Comparison of ENCODE assay signal across 26 cellular contexts in the genomic region with DNA sequence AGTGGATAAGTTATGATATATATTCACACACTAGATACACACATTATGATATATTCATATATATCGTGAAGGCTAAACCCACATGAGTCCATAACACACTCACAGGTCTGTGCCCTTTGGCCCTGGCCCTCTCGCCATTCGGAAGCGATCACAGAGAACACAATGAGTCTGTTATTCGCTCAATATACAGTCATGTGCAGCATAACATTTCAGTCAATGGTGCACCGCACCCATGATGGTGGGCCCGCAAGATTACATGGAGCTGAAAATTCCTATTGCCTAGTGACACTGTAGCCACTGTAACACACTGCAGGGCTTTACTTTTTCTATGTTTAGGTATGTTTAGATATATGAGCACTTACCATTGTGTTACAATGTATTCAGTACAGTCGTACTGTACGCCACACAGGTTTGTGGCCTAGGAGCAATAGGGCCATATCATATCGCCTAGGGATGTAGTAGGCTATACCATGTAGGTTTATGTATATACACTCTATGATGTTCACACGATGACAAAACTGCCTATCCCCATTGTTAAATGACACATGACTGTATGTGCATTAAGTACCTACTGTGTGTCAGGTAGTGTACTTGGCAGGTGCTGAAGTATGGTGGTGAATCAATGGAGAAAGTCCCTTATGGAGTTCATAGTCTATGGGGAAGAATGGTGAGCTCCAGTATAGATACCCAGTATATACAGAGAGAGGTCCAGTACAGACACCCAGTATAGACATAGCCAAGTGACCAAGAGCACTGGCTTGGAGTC.
A peak's percentile ranks its signal among the peaks of the same experiment; 100 is the strongest.
DNase-seq lines count a peak whose midpoint lies in the region; ATAC-seq, FAIRE-seq and TF ChIP-seq lines count a peak whose summit lies in the region.
"Had no signal": no experiment of that assay in that cellular context is flagged by ENCODE, and none has a peak within 500 bp of the region (broad histone marks: within the 10 kb centered on the region; RNA-seq: fewer than 3 reads in every experiment).

No MANE protein-coding gene starts in this region.

- H4K20me1 ChIP-seq in K562 (replicated peaks; ENCODE audit: control insufficient read depth, insufficient read depth, low read length) = no peaks in the 10 kb centered on the region

- in situ Hi-C loops in K562 (cut with MboI) = no loop called here

- intact Hi-C loops in K562 (cut with micrococcal nuclease) (no loop called here), sigmoid colon (cut with DNase I) (no loop called here)

- H2AFZ ChIP-seq in K562 (ENCODE audit: low read depth, low read length) = no peak overlapping the region
- no peak overlapping the region for H2AFZ ChIP-seq in neuronal stem cell (ENCODE audit: low read length)
- H2AFZ ChIP-seq: hepatocyte had no signal

- TF ChIP-seq EP300 in K562 (IDR thresholded peaks at IDR 0.05; ENCODE audit: low read length) (no peak), sigmoid colon (IDR thresholded peaks at IDR 0.05) (no peak)

- H3K14ac ChIP-seq in neuronal stem cell (ENCODE audit: low read length) = no peak overlapping the region

- ATAC-seq in stimulated activated naive CD8-positive, alpha-beta T cell treated with anti-CD3 and anti-CD28 coated beads, Interleukin-15, amount 100 ng/mL, for 72 hours = peak; percentile 32
- ATAC-seq in stimulated activated naive CD8-positive, alpha-beta T cell treated with anti-CD3 and anti-CD28 coated beads, Interleukin-15, Interleukin-2, amounts not matched to agents 100 U/mL and 50 U/mL, for 24 hours = no peak
- ATAC-seq in K562 = no peak
- no peak for ATAC-seq in stimulated activated memory B cell treated with anti-CD40 and anti-IgM and Interleukin-4, amounts not matched to agents 10 μg/mL and 1 μg/mL and 100 μg/mL, for 72 hours
- ATAC-seq: effector memory CD8-positive, alpha-beta T cell; left colon had no signal

- TF ChIP-seq RAD21 in K562 (CRISPR knock-in tag; conservative IDR thresholded peaks at IDR 0.05 in 1 of 2, IDR thresholded peaks at IDR 0.05 in 1 of 2) = no peak

- no peak overlapping the region for H2BK12ac ChIP-seq in neuronal stem cell (ENCODE audit: low read length)

- 79% methylated on average over 11 of the region's 11 CpGs for WGBS in K562 (ENCODE audit: insufficient coverage, low coverage, missing lambda C conversion rate)
- WGBS in neuronal stem cell (ENCODE audit: extremely low coverage in 2 of 2, insufficient read length in 2 of 2, insufficient replicate concordance in 1 of 2), 2 donors = no CpG with 5 or more reads among the region's 11 CpGs
- WGBS in sigmoid colon, 2 donors = 86 to 89% methylated on average over 11 of the region's 11 CpGs

- no peak overlapping the region for H3K18ac ChIP-seq in neuronal stem cell (ENCODE audit: low read length)

- H3K4me3 ChIP-seq in K562 = no peak overlapping the region
- H3K4me3 ChIP-seq in neuronal stem cell (ENCODE audit: low read length in 2 of 2) = no peak overlapping the region
- no peak overlapping the region for H3K4me3 ChIP-seq in sigmoid colon
- H3K4me3 ChIP-seq: colonic mucosa, esophagus squamous epithelium, HAP-1, hepatocyte, smooth muscle cell, suprapubic skin had no signal

- H3K9me3 Mint-ChIP-seq in T-helper 2 cell treated with Interferon-gamma antibody and Interleukin-4, amounts not matched to agents 5 μg/mL and 100 μg/mL, for 36 hours = no peaks in the 10 kb centered on the region
- no peaks in the 10 kb centered on the region for H3K9me3 Mint-ChIP-seq in stimulated activated naive CD8-positive, alpha-beta T cell treated with anti-CD3 and anti-CD28 coated beads, Interleukin-15, amount 100 ng/mL, for 72 hours
- no peaks in the 10 kb centered on the region for H3K9me3 Mint-ChIP-seq in stimulated activated memory B cell treated with anti-CD40 and anti-IgM and Interleukin-4, amounts not matched to agents 10 μg/mL and 1 μg/mL and 100 μg/mL, for 72 hours
- H3K9me3 Mint-ChIP-seq: effector memory CD8-positive, alpha-beta T cell had no signal

- H3K36me3 Mint-ChIP-seq in T-helper 2 cell treated with Interferon-gamma antibody and Interleukin-4, amounts not matched to agents 5 μg/mL and 100 μg/mL, for 36 hours (ENCODE audit: low read depth) = peaks cover 63% of the 10 kb centered on the region
- peaks cover 46% of the 10 kb centered on the region for H3K36me3 Mint-ChIP-seq in stimulated activated memory B cell treated with anti-CD40 and anti-IgM and Interleukin-4, amounts not matched to agents 10 μg/mL and 1 μg/mL and 100 μg/mL, for 72 hours

- TF ChIP-seq POLR2A in K562 (conservative IDR thresholded peaks at IDR 0.05) (no peak), sigmoid colon (IDR thresholded peaks at IDR 0.05) (no peak)

- H3K27me3 ChIP-seq in K562 (ENCODE audit: control insufficient read depth in 2 of 2, insufficient read depth in 2 of 2, low read length in 2 of 2) (no peaks in the 10 kb centered on the region), neuronal stem cell (ENCODE audit: control insufficient read depth in 3 of 3, insufficient read depth in 3 of 3, low read depth in 1 of 3, low read length in 3 of 3) (no peaks in the 10 kb centered on the region), sigmoid colon (no peaks in the 10 kb centered on the region)
- H3K27me3 ChIP-seq: colonic mucosa, esophagus squamous epithelium, hepatocyte, suprapubic skin had no signal

- H3K4me1 Mint-ChIP-seq in T-helper 2 cell treated with Interferon-gamma antibody and Interleukin-4, amounts not matched to agents 5 μg/mL and 100 μg/mL, for 36 hours (ENCODE audit: low read depth) = peaks cover 73% of the 10 kb centered on the region
- H3K4me1 Mint-ChIP-seq in stimulated activated naive CD8-positive, alpha-beta T cell treated with anti-CD3 and anti-CD28 coated beads, Interleukin-15, amount 100 ng/mL, for 72 hours = peaks cover 87% of the 10 kb centered on the region
- peaks cover 83% of the 10 kb centered on the region for H3K4me1 Mint-ChIP-seq in stimulated activated memory B cell treated with anti-CD40 and anti-IgM and Interleukin-4, amounts not matched to agents 10 μg/mL and 1 μg/mL and 100 μg/mL, for 72 hours

- H3K4me3 Mint-ChIP-seq in T-helper 2 cell treated with Interferon-gamma antibody and Interleukin-4, amounts not matched to agents 5 μg/mL and 100 μg/mL, for 36 hours = no peak overlapping the region
- H3K4me3 Mint-ChIP-seq in stimulated activated naive CD8-positive, alpha-beta T cell treated with anti-CD3 and anti-CD28 coated beads, Interleukin-15, amount 100 ng/mL, for 72 hours = no peak overlapping the region
- H3K4me3 Mint-ChIP-seq in stimulated activated memory B cell treated with anti-CD40 and anti-IgM and Interleukin-4, amounts not matched to agents 10 μg/mL and 1 μg/mL and 100 μg/mL, for 72 hours = no peak overlapping the region

- H3K9ac ChIP-seq in K562 (ENCODE audit: insufficient read depth in 1 of 2, low read depth in 2 of 2, low read length in 2 of 2) (no peak overlapping the region), neuronal stem cell (ENCODE audit: low read depth, low read length, poor library complexity) (no peak overlapping the region)

- H3K23ac ChIP-seq in neuronal stem cell (ENCODE audit: low read depth, low read length, poor library complexity) = no peak overlapping the region

- H3K27me3 Mint-ChIP-seq in T-helper 2 cell treated with Interferon-gamma antibody and Interleukin-4, amounts not matched to agents 5 μg/mL and 100 μg/mL, for 36 hours (ENCODE audit: low read depth) = no peaks in the 10 kb centered on the region
- no peaks in the 10 kb centered on the region for H3K27me3 Mint-ChIP-seq in stimulated activated naive CD8-positive, alpha-beta T cell treated with anti-CD3 and anti-CD28 coated beads, Interleukin-15, amount 100 ng/mL, for 72 hours
- no peaks in the 10 kb centered on the region for H3K27me3 Mint-ChIP-seq in stimulated activated memory B cell treated with anti-CD40 and anti-IgM and Interleukin-4, amounts not matched to agents 10 μg/mL and 1 μg/mL and 100 μg/mL, for 72 hours
- H3K27me3 Mint-ChIP-seq: effector memory CD8-positive, alpha-beta T cell had no signal

- no peak overlapping the region for H3K4ac ChIP-seq in neuronal stem cell (ENCODE audit: low read length)

- H3K79me1 ChIP-seq in neuronal stem cell (ENCODE audit: low read depth, low read length) = no peaks in the 10 kb centered on the region

- H2AK5ac ChIP-seq in neuronal stem cell (ENCODE audit: low read depth, low read length) = no peak overlapping the region

- CTCF ChIA-PET in K562 (lab: Yijun Ruan, JAX; ENCODE audit: low intra/inter-chr PET ratio) = no interaction called here

- H3K27ac ChIP-seq in K562 (ENCODE audit: extremely low read depth, low read depth, low read length) (no peak overlapping the region), neuronal stem cell (replicated peaks; ENCODE audit: low read length) (no peak overlapping the region), sigmoid colon (no peak overlapping the region)
- H3K27ac ChIP-seq: colonic mucosa, hepatocyte, suprapubic skin, VCaP had no signal

- no peak overlapping the region for H2BK120ac ChIP-seq in neuronal stem cell (ENCODE audit: low read depth, low read length)

- TF ChIP-seq CTCF in K562 (IDR thresholded peaks at IDR 0.05 in 2 of 3, conservative IDR thresholded peaks at IDR 0.05 in 1 of 3; ENCODE audit: insufficient read depth in 2 of 3, low read depth in 1 of 3, low read length in 3 of 3) (no peak), sigmoid colon (IDR thresholded peaks at IDR 0.05) (no peak)

- no peak overlapping the region for H2BK5ac ChIP-seq in neuronal stem cell (ENCODE audit: low read length)

- no peak for FAIRE-seq in K562 (lab: Jason Lieb, UNC)
- FAIRE-seq: bronchial epithelial cell, frontal cortex had no signal

- H3K36me3 ChIP-seq in K562 (ENCODE audit: control insufficient read depth, insufficient read depth, low read length) (peaks cover 3% of the 10 kb centered on the region; the same call in 1 of the 3 replicates), neuronal stem cell (replicated peaks in 1 of 2; ENCODE audit: control insufficient read depth in 2 of 2, insufficient read depth in 2 of 2, low read length in 2 of 2) (no peaks in the 10 kb centered on the region), sigmoid colon (peaks cover 0 to 19% (median 3%) of the 10 kb centered on the region in 4 donors)
- H3K36me3 ChIP-seq: colonic mucosa, HAP-1 had no signal

- no peak overlapping the region for H4K91ac ChIP-seq in neuronal stem cell (ENCODE audit: low read depth, low read length, poor library complexity)

- H3K9me3 ChIP-seq in K562 (replicated peaks; ENCODE audit: control insufficient read depth, insufficient read depth, low read depth, low read length) (no peaks in the 10 kb centered on the region), neuronal stem cell (replicated peaks in 1 of 2; ENCODE audit: control insufficient read depth in 2 of 2, insufficient read depth in 1 of 2, low read depth in 1 of 2, low read length in 2 of 2) (no peaks in the 10 kb centered on the region), sigmoid colon (no peaks in the 10 kb centered on the region)
- H3K9me3 ChIP-seq: colonic mucosa, esophagus squamous epithelium, HAP-1, suprapubic skin had no signal

- H3K9me1 ChIP-seq in K562 (ENCODE audit: control insufficient read depth, insufficient read depth, low read length) = no peaks in the 10 kb centered on the region

- POLR2A ChIA-PET in K562 (lab: Yijun Ruan, JAX) = interaction anchor here (1.0 to 2.0 kb wide), 3 partner anchors 14 to 24 kb away, joined by 3 to 8 read pairs (median 4); no protein-coding TSS in a partner anchor

- BruUV-seq in K562 (replicated peaks; lab: Mats Ljungman, UMichigan) = no TSS peak

- no peaks in the 10 kb centered on the region for H3K79me2 ChIP-seq in K562 (ENCODE audit: control insufficient read depth, insufficient read depth, low read length)
- H3K79me2 ChIP-seq: hepatocyte had no signal

- peaks cover 5 to 8% of the 10 kb centered on the region in 2 experiments; a peak in 4 of 5 replicates for H3K4me1 ChIP-seq in K562 (replicated peaks in 1 of 2; ENCODE audit: control insufficient read depth in 2 of 2, insufficient read depth in 2 of 2, low read length in 2 of 2)
- H3K4me1 ChIP-seq in neuronal stem cell (ENCODE audit: control insufficient read depth in 2 of 2, insufficient read depth in 1 of 2, low read depth in 1 of 2, low read length in 2 of 2) = no peaks in the 10 kb centered on the region
- H3K4me1 ChIP-seq in sigmoid colon = peaks cover 0 to 33% (median 14%) of the 10 kb centered on the region in 4 donors
- H3K4me1 ChIP-seq: colonic mucosa, HAP-1 had no signal

- DNase-seq in T-helper 2 cell treated with Interferon-gamma antibody and Interleukin-4, amounts not matched to agents 5 μg/mL and 100 μg/mL, for 36 hours (ENCODE audit: low spot score) = no peak
- no peak for DNase-seq in T-helper 2 cell
- no peak for DNase-seq in stimulated activated naive CD8-positive, alpha-beta T cell treated with anti-CD3 and anti-CD28 coated beads, Interleukin-15, amount 100 ng/mL, for 72 hours
- no peak for DNase-seq in stimulated activated naive CD8-positive, alpha-beta T cell treated with anti-CD3 and anti-CD28 coated beads, Interleukin-15, Interleukin-2, amounts not matched to agents 100 U/mL and 50 U/mL, for 24 hours
- no peak for DNase-seq in K562 (ENCODE audit: extremely low read depth in 1 of 4, low spot score in 3 of 4)
- DNase-seq in neuronal stem cell (ENCODE audit: low spot score) = no peak
- no peak for DNase-seq in sigmoid colon
- DNase-seq: 8988T; colonic mucosa; DMS79; effector memory CD8-positive, alpha-beta T cell; esophagus squamous epithelium; left colon; mesendoderm; NCI-H1048; NCI-H187; NCI-H526 treated with DMSO at 0.1 percent for 48 hours; retina had no signal

- peak overlapping the region; percentile 64 for H3K27ac Mint-ChIP-seq in T-helper 2 cell treated with Interferon-gamma antibody and Interleukin-4, amounts not matched to agents 5 μg/mL and 100 μg/mL, for 36 hours
- H3K27ac Mint-ChIP-seq in stimulated activated naive CD8-positive, alpha-beta T cell treated with anti-CD3 and anti-CD28 coated beads, Interleukin-15, amount 100 ng/mL, for 72 hours = peak overlapping the region in 1 of 2 donors; percentile 35
- H3K27ac Mint-ChIP-seq in stimulated activated memory B cell treated with anti-CD40 and anti-IgM and Interleukin-4, amounts not matched to agents 10 μg/mL and 1 μg/mL and 100 μg/mL, for 72 hours = peak overlapping the region; percentile 13

- no peak overlapping the region for H4K8ac ChIP-seq in neuronal stem cell (ENCODE audit: low read depth, low read length)

- no peak overlapping the region for H2BK15ac ChIP-seq in neuronal stem cell (ENCODE audit: low read length)

- no peak overlapping the region for H3K4me2 ChIP-seq in K562 (ENCODE audit: insufficient read depth, low read length)
- H3K4me2 ChIP-seq in neuronal stem cell (ENCODE audit: insufficient read depth, low read length, poor library complexity, severe bottlenecking) = no peak overlapping the region
- H3K4me2 ChIP-seq: hepatocyte, smooth muscle cell had no signal
